ENCODE assay signal across 2 cellular contexts in the genomic region with DNA sequence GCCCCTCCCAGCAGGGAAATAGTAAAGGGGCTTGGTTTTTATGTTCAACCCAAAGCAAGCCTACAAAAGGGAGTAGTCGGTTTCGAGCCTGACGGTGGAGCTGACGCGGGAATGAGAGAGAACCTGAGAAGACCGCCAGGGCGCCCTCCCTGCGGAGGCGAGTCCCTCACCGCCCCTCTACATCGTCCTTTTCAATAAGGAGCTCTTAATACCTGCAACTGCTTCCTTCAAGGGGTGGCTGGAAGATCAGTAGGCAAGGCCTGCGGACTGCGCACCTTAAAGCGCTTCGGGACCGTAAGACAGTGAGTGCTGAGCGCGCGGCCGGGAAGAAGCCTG.
A peak's percentile ranks its signal among the peaks of the same experiment; 100 is the strongest.
TF ChIP-seq lines count a peak whose summit lies in the region.

No MANE protein-coding gene starts in this region.

TF ChIP-seq in HEK293, 187 proteins besides CTCF, POLR2A, EP300 and RAD21 (continued from another document):
- TF ChIP-seq, protein P1, sequence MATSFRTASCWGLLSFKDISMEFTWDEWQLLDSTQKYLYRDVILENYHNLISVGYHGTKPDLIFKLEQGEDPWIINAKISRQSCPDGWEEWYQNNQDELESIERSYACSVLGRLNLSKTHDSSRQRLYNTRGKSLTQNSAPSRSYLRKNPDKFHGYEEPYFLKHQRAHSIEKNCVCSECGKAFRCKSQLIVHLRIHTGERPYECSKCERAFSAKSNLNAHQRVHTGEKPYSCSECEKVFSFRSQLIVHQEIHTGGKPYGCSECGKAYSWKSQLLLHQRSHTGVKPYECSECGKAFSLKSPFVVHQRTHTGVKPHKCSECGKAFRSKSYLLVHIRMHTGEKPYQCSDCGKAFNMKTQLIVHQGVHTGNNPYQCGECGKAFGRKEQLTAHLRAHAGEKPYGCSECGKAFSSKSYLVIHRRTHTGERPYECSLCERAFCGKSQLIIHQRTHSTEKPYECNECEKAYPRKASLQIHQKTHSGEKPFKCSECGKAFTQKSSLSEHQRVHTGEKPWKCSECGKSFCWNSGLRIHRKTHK (tag by site-specific recombination; IDR thresholded peaks at IDR 0.05), result no peak
- TF ChIP-seq ZNF501 (tag by site-specific recombination; IDR thresholded peaks at IDR 0.05) (no peak), ZNF24 (tag by site-specific recombination; IDR thresholded peaks at IDR 0.05) (no peak), ZNF10 (tag by site-specific recombination; IDR thresholded peaks at IDR 0.05) (peak; percentile 60; the same call in 1 of the 2 replicates), ZNF391 (tag by site-specific recombination; IDR thresholded peaks at IDR 0.05; ENCODE audit: borderline replicate concordance, low read depth) (no peak), ZFP37 (tag by site-specific recombination; IDR thresholded peaks at IDR 0.05) (0 out of 2 replicates have a peak, but pooled peaks have one; percentile 18), ZBTB7A (tag by site-specific recombination; IDR thresholded peaks at IDR 0.05; ENCODE audit: low read depth) (no peak), OSR2 (tag by site-specific recombination; IDR thresholded peaks at IDR 0.05) (no peak), ZNF302 (tag by site-specific recombination; IDR thresholded peaks at IDR 0.05; ENCODE audit: low read depth) (no peak), ZNF521 (tag by site-specific recombination; IDR thresholded peaks at IDR 0.05) (no peak), ZNF530 (tag by site-specific recombination; IDR thresholded peaks at IDR 0.05; ENCODE audit: low read depth) (no peak), ZNF16 (tag by site-specific recombination; IDR thresholded peaks at IDR 0.05; ENCODE audit: low read depth) (no peak)
- TF ChIP-seq, protein P2, sequence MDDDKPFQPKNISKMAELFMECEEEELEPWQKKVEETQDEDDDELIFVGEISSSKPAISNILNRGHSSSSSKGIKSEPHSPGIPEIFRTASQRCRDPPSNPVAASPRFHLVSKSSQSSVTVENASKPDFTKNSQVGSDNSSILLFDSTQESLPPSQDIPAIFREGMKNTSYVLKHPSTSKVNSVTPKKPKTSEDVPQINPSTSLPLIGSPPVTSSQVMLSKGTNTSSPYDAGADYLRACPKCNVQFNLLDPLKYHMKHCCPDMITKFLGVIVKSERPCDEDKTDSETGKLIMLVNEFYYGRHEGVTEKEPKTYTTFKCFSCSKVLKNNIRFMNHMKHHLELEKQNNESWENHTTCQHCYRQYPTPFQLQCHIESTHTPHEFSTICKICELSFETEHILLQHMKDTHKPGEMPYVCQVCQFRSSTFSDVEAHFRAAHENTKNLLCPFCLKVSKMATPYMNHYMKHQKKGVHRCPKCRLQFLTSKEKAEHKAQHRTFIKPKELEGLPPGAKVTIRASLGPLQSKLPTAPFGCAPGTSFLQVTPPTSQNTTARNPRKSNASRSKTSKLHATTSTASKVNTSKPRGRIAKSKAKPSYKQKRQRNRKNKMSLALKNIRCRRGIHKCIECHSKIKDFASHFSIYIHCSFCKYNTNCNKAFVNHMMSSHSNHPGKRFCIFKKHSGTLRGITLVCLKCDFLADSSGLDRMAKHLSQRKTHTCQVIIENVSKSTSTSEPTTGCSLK (tag by site-specific recombination; IDR thresholded peaks at IDR 0.05), result no peak
- TF ChIP-seq, protein P3, sequence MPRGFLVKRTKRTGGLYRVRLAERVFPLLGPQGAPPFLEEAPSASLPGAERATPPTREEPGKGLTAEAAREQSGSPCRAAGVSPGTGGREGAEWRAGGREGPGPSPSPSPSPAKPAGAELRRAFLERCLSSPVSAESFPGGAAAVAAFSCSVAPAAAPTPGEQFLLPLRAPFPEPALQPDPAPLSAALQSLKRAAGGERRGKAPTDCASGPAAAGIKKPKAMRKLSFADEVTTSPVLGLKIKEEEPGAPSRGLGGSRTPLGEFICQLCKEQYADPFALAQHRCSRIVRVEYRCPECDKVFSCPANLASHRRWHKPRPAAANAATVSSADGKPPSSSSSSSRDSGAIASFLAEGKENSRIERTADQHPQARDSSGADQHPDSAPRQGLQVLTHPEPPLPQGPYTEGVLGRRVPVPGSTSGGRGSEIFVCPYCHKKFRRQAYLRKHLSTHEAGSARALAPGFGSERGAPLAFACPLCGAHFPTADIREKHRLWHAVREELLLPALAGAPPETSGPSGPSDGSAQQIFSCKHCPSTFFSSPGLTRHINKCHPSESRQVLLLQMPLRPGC (tag by site-specific recombination; IDR thresholded peaks at IDR 0.05), result no peak
- TF ChIP-seq, protein P4, sequence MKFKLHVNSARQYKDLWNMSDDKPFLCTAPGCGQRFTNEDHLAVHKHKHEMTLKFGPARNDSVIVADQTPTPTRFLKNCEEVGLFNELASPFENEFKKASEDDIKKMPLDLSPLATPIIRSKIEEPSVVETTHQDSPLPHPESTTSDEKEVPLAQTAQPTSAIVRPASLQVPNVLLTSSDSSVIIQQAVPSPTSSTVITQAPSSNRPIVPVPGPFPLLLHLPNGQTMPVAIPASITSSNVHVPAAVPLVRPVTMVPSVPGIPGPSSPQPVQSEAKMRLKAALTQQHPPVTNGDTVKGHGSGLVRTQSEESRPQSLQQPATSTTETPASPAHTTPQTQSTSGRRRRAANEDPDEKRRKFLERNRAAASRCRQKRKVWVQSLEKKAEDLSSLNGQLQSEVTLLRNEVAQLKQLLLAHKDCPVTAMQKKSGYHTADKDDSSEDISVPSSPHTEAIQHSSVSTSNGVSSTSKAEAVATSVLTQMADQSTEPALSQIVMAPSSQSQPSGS (tag by site-specific recombination; IDR thresholded peaks at IDR 0.05; ENCODE audit: low read depth), result no peak
TF ChIP-seq in HEK293: peak in this region for 4.

TF ChIP-seq in K562, 482 proteins besides CTCF, POLR2A, EP300 and RAD21 (continued from another document and continues in another):
- TF ChIP-seq CBFA2T2 (conservative IDR thresholded peaks at IDR 0.05) (no peak), CCAR2 (IDR thresholded peaks at IDR 0.05; ENCODE audit: low read depth, low read length) (no peak), RAD51 (IDR thresholded peaks at IDR 0.05; ENCODE audit: borderline replicate concordance, low read depth) (no peak), HMGN3 (IDR thresholded peaks at IDR 0.05; ENCODE audit: borderline replicate concordance, extremely low read depth, insufficient read length, low read depth, low read length) (no peak), PML (IDR thresholded peaks at IDR 0.05; ENCODE audit: low read length) (no peak), PTTG1 (tag; IDR thresholded peaks at IDR 0.05; ENCODE audit: low read depth) (no peak), NR2C1 (IDR thresholded peaks at IDR 0.05) (no peak), NR2C1 (tag; IDR thresholded peaks at IDR 0.05) (no peak), TOE1 (IDR thresholded peaks at IDR 0.05; ENCODE audit: borderline replicate concordance) (no peak), TOE1 (CRISPR knock-in tag; IDR thresholded peaks at IDR 0.05; ENCODE audit: borderline replicate concordance, low read depth) (0 out of 2 replicates have a peak, but pooled peaks have one; percentile 59), RB1 (IDR thresholded peaks at IDR 0.05; ENCODE audit: low read depth) (peak; percentile 8; the same call in 1 of the 2 replicates), ZNF212 (CRISPR knock-in tag; IDR thresholded peaks at IDR 0.05) (no peak), CREB1 (IDR thresholded peaks at IDR 0.05) (no peak), CREB1 (CRISPR knock-in tag; IDR thresholded peaks at IDR 0.05) (no peak), SIN3A (IDR thresholded peaks at IDR 0.05; ENCODE audit: borderline replicate concordance in 2 of 2, control insufficient read depth in 1 of 2, low read depth in 2 of 2, low read length in 2 of 2) (0 out of 4 replicates have a peak, but pooled peaks of 1 of the 2 experiments have one; percentile 21), PHF20 (IDR thresholded peaks at IDR 0.05; ENCODE audit: partially characterized antibody) (no peak), CHD1 (IDR thresholded peaks at IDR 0.05; ENCODE audit: low read length) (peak; percentile 40), SRSF1 (IDR thresholded peaks at IDR 0.05; ENCODE audit: low read depth, low read length) (no peak), SMAD1 (IDR thresholded peaks at IDR 0.05; ENCODE audit: low read depth, low read length, partially characterized antibody) (no peak), HDAC8 (tag; IDR thresholded peaks at IDR 0.05) (0 out of 2 replicates have a peak, but pooled peaks have one; percentile 10), NR2C2 (CRISPR knock-in tag; IDR thresholded peaks at IDR 0.05) (no peak), NR2C2 (tag; IDR thresholded peaks at IDR 0.05) (no peak), CBX2 (IDR thresholded peaks at IDR 0.05; ENCODE audit: insufficient read depth, low read length, poor library complexity, severe bottlenecking) (no peak)
- TF ChIP-seq, protein P5, sequence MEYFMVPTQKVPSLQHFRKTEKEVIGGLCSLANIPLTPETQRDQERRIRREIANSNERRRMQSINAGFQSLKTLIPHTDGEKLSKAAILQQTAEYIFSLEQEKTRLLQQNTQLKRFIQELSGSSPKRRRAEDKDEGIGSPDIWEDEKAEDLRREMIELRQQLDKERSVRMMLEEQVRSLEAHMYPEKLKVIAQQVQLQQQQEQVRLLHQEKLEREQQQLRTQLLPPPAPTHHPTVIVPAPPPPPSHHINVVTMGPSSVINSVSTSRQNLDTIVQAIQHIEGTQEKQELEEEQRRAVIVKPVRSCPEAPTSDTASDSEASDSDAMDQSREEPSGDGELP (CRISPR knock-in tag; IDR thresholded peaks at IDR 0.05; ENCODE audit: borderline replicate concordance), result no peak
- TF ChIP-seq, protein P6, sequence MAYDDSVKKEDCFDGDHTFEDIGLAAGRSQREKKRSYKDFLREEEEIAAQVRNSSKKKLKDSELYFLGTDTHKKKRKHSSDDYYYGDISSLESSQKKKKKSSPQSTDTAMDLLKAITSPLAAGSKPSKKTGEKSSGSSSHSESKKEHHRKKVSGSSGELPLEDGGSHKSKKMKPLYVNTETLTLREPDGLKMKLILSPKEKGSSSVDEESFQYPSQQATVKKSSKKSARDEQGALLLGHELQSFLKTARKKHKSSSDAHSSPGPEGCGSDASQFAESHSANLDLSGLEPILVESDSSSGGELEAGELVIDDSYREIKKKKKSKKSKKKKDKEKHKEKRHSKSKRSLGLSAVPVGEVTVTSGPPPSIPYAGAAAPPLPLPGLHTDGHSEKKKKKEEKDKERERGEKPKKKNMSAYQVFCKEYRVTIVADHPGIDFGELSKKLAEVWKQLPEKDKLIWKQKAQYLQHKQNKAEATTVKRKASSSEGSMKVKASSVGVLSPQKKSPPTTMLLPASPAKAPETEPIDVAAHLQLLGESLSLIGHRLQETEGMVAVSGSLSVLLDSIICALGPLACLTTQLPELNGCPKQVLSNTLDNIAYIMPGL (CRISPR knock-in tag; IDR thresholded peaks at IDR 0.05), result no peak
- TF ChIP-seq, protein P7, sequence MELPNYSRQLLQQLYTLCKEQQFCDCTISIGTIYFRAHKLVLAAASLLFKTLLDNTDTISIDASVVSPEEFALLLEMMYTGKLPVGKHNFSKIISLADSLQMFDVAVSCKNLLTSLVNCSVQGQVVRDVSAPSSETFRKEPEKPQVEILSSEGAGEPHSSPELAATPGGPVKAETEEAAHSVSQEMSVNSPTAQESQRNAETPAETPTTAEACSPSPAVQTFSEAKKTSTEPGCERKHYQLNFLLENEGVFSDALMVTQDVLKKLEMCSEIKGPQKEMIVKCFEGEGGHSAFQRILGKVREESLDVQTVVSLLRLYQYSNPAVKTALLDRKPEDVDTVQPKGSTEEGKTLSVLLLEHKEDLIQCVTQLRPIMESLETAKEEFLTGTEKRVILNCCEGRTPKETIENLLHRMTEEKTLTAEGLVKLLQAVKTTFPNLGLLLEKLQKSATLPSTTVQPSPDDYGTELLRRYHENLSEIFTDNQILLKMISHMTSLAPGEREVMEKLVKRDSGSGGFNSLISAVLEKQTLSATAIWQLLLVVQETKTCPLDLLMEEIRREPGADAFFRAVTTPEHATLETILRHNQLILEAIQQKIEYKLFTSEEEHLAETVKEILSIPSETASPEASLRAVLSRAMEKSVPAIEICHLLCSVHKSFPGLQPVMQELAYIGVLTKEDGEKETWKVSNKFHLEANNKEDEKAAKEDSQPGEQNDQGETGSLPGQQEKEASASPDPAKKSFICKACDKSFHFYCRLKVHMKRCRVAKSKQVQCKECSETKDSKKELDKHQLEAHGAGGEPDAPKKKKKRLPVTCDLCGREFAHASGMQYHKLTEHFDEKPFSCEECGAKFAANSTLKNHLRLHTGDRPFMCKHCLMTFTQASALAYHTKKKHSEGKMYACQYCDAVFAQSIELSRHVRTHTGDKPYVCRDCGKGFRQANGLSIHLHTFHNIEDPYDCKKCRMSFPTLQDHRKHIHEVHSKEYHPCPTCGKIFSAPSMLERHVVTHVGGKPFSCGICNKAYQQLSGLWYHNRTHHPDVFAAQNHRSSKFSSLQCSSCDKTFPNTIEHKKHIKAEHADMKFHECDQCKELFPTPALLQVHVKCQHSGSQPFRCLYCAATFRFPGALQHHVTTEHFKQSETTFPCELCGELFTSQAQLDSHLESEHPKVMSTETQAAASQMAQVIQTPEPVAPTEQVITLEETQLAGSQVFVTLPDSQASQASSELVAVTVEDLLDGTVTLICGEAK (IDR thresholded peaks at IDR 0.05), result 0 out of 2 replicates have a peak, but pooled peaks have one; percentile 9
- TF ChIP-seq, protein P7 (CRISPR knock-in tag; IDR thresholded peaks at IDR 0.05), result no peak
- TF ChIP-seq, protein P8, sequence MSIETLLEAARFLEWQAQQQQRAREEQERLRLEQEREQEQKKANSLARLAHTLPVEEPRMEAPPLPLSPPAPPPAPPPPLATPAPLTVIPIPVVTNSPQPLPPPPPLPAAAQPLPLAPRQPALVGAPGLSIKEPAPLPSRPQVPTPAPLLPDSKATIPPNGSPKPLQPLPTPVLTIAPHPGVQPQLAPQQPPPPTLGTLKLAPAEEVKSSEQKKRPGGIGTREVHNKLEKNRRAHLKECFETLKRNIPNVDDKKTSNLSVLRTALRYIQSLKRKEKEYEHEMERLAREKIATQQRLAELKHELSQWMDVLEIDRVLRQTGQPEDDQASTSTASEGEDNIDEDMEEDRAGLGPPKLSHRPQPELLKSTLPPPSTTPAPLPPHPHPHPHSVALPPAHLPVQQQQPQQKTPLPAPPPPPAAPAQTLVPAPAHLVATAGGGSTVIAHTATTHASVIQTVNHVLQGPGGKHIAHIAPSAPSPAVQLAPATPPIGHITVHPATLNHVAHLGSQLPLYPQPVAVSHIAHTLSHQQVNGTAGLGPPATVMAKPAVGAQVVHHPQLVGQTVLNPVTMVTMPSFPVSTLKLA (conservative IDR thresholded peaks at IDR 0.05), result no peak
